Comparison of ENCODE assay signal across 8 cellular contexts in genomic region chr5:56264417-56265025, GRCh38. TPM values are rescaled to one million over a fixed set of nuclear protein-coding genes. Genes with fewer than 3 reads are reported as not detected.
A peak's percentile ranks its signal among the peaks of the same experiment; 100 is the strongest.
DNase-seq lines count a peak whose midpoint lies in the region; ATAC-seq and TF ChIP-seq lines count a peak whose summit lies in the region.

No MANE protein-coding gene starts in this region.

- DNase-seq in NCI-H345 (lab: John Stamatoyannopoulos, UW) = peak; percentile 16
- DNase-seq in NCI-H345 treated with DMSO at 0.1 percent for 48 hours (lab: John Stamatoyannopoulos, UW; ENCODE audit: unreplicated experiment) = no peak
- DNase-seq in SW 1271 (lab: John Stamatoyannopoulos, UW) = peak; percentile 46 to 63
- DNase-seq in fibroblast of villous mesenchyme (ENCODE audit: low read depth) = peak; percentile 17
- no peak for DNase-seq in progenitor cell of endocrine pancreas (ENCODE audit: low spot score, unreplicated experiment)
- no peak for DNase-seq in GF-D8 (lab: John Stamatoyannopoulos, UW)

- ATAC-seq in GM19467 (IDR thresholded peaks at IDR 0.05; ENCODE audit: unreplicated experiment) = no peak

- H3K4me3 Mint-ChIP-seq in progenitor cell of endocrine pancreas (ENCODE audit: low read depth) = no peak overlapping the region

- no peak overlapping the region for H3K27ac Mint-ChIP-seq in progenitor cell of endocrine pancreas

- peak; percentile 94 for TF ChIP-seq RAD21 in Ishikawa (IDR thresholded peaks at IDR 0.05; ENCODE audit: low read depth)

- peaks cover 4% of the 10 kb centered on the region for H3K27me3 Mint-ChIP-seq in progenitor cell of endocrine pancreas

- no peaks in the 10 kb centered on the region for H3K36me3 Mint-ChIP-seq in progenitor cell of endocrine pancreas (ENCODE audit: insufficient read depth)

- peak; percentile 55 for TF ChIP-seq CTCF in fibroblast of villous mesenchyme (IDR thresholded peaks at IDR 0.05; ENCODE audit: insufficient read depth, low read depth, low read length)
- peak; percentile 60 for TF ChIP-seq CTCF in progenitor cell of endocrine pancreas (IDR thresholded peaks at IDR 0.05; ENCODE audit: unreplicated experiment)

- no peak for TF ChIP-seq EP300 in Ishikawa (IDR thresholded peaks at IDR 0.05; ENCODE audit: borderline replicate concordance)

- no peak overlapping the region for H3K4me3 ChIP-seq in fibroblast of villous mesenchyme (ENCODE audit: low read depth, low read length)

- no peaks in the 10 kb centered on the region for H3K9me3 Mint-ChIP-seq in progenitor cell of endocrine pancreas (ENCODE audit: low read depth)

- H3K4me1 Mint-ChIP-seq in progenitor cell of endocrine pancreas (ENCODE audit: low read depth) = peaks cover 1% of the 10 kb centered on the region

TF ChIP-seq in Ishikawa, 13 proteins besides CTCF, POLR2A, EP300 and RAD21:
- peak; percentile 89 for TF ChIP-seq TEAD4 (IDR thresholded peaks at IDR 0.05)
- TF ChIP-seq USF1 (IDR thresholded peaks at IDR 0.05) = no peak

RNA-seq across cellular contexts. Expression of gene ANKRD55, which starts 31.4 kb away (rescaled TPM):
- total RNA-seq in fibroblast of villous mesenchyme (under 0.01 and 0.32 TPM in 2 replicates), progenitor cell of endocrine pancreas (not detected in 2 replicates)

Comparison
In these comparisons a context has a peak if more than half of its experiments do, and no peak if none do; other contexts are left out.
1. DNase-seq: peak in NCI-H345 (single experiment), SW 1271 (2 of 2) and fibroblast of villous mesenchyme (single experiment); none in NCI-H345 treated with DMSO at 0.1 percent for 48 hours (single experiment), progenitor cell of endocrine pancreas (single experiment) and GF-D8 (single experiment).